In genomic region chr15:71002321-71002720, GRCh38 we compare ENCODE assay signal across 15 cellular contexts.
"Had no signal": no experiment of that assay in that cellular context is flagged by ENCODE, and none has a peak within 500 bp of the region (broad histone marks: within the 10 kb centered on the region; RNA-seq: fewer than 3 reads in every experiment).

No MANE protein-coding gene starts in this region.

- H3K27ac ChIP-seq: dorsolateral prefrontal cortex, foreskin keratinocyte, lower lobe of right lung, parathyroid adenoma, sigmoid colon, stomach had no signal

- H3K4me1 ChIP-seq: lower lobe of right lung, parathyroid adenoma, sigmoid colon, stomach had no signal

- H3K27me3 ChIP-seq: dorsolateral prefrontal cortex, foreskin keratinocyte, sigmoid colon, stomach had no signal

- DNase-seq: activated effector memory CD4-positive, alpha-beta T cell treated with Interleukin-2 at 50 U/mL for 16 hours; activated T-cell treated with anti-CD3 and anti-CD28 coated beads, Interleukin-2, amount 50 U/mL, for 1 hour; cerebellar nuclear complex; dorsolateral prefrontal cortex; endodermal cell; erythroblast; foreskin keratinocyte; glutamatergic neuron; lower lobe of right lung; sigmoid colon; stimulated activated CD4-positive, alpha-beta T cell treated with anti-CD3 and anti-CD28 coated beads, Interleukin-1b, Interleukin-23, amount 100 ng/mL, for 48 hours; stomach had no signal

- H3K27ac Mint-ChIP-seq: activated naive CD4-positive, alpha-beta T cell treated with anti-CD3 and anti-CD28 coated beads, Interleukin-2, amount 50 U/mL, for 72 hours; endodermal cell had no signal

- H3K9me3 ChIP-seq: lower lobe of right lung, sigmoid colon had no signal

- H3K36me3 ChIP-seq: lower lobe of right lung had no signal

- H3K4me3 Mint-ChIP-seq: endodermal cell had no signal

- H3K4me3 ChIP-seq: dorsolateral prefrontal cortex, lower lobe of right lung, sigmoid colon, stomach had no signal

- ATAC-seq: activated CD4-positive, CD25-positive, alpha-beta regulatory T cell treated with anti-CD3 and anti-CD28 coated beads, Interleukin-2, amount 50 U/mL, for 24 hours; activated naive CD4-positive, alpha-beta T cell treated with anti-CD3 and anti-CD28 coated beads, Interleukin-2, amount 50 U/mL, for 72 hours; foreskin keratinocyte; lower lobe of right lung had no signal

- H3K4me1 Mint-ChIP-seq: endodermal cell had no signal
